ENCODE assay signal across 8 cellular contexts in genomic region chr5:181248277-181248676, GRCh38. TPM values are rescaled to one million over a fixed set of nuclear protein-coding genes. Genes with fewer than 3 reads are reported as not detected.
DNase-seq lines count a peak whose midpoint lies in the region; ATAC-seq and TF ChIP-seq lines count a peak whose summit lies in the region.

No MANE protein-coding gene starts in this region.

- H3K36me3 Mint-ChIP-seq in activated CD4-positive, alpha-beta T cell treated with anti-CD3 and anti-CD28 coated beads, Interleukin-2, amount 10 ng/mL, durations not matched to agents 7 days and 5 days (ENCODE audit: low read depth), result peaks cover 32% of the 10 kb centered on the region

- intact Hi-C loops in ascending aorta (cut with DNase I), result loop anchor here (5.0 to 10.0 kb wide), 3 partner anchors 436 to 893 kb away; partner anchors contain the start of genes CNOT6 and GFPT2

- H3K36me3 ChIP-seq in ascending aorta, result peaks cover 0 to 4% of the 10 kb centered on the region in 2 donors
- peaks cover 0 to 5% (median 4%) of the 10 kb centered on the region in 4 donors for H3K36me3 ChIP-seq in liver (ENCODE audit: control insufficient read depth in 4 of 4, insufficient read depth in 3 of 4, low read depth in 1 of 4, low read length in 3 of 4)
- peaks cover 4% of the 10 kb centered on the region for H3K36me3 ChIP-seq in thymus (ENCODE audit: control insufficient read depth, insufficient read depth)

- TF ChIP-seq CTCF in ascending aorta (IDR thresholded peaks at IDR 0.05), result no peak
- TF ChIP-seq CTCF in liver (IDR thresholded peaks at IDR 0.05; ENCODE audit: low read depth, low read length, missing input control), result no peak

- POLR2A ChIA-PET in activated CD4-positive, alpha-beta T cell treated with anti-CD3 and anti-CD28 coated beads, Interleukin-2, amount 10 ng/mL, durations not matched to agents 7 days and 5 days (lab: Charles Lee), result no interaction called here

- H3K4me1 ChIP-seq in ascending aorta (peaks cover 23 to 51% of the 10 kb centered on the region in 2 donors), liver (ENCODE audit: control insufficient read depth in 4 of 4, insufficient read depth in 4 of 4, low read length in 3 of 4) (peaks cover 16 to 44% (median 35%) of the 10 kb centered on the region in 4 donors), thymus (ENCODE audit: control insufficient read depth, insufficient read depth, low read length) (peaks cover 25% of the 10 kb centered on the region)

- H3K9ac ChIP-seq in liver (ENCODE audit: low read depth in 1 of 2, low read length in 2 of 2), result no peak overlapping the region

- TF ChIP-seq RAD21 in liver (IDR thresholded peaks at IDR 0.05), result no peak

- ATAC-seq in GM19455 (IDR thresholded peaks at IDR 0.05; ENCODE audit: unreplicated experiment), result no peak

- H3K4me1 Mint-ChIP-seq in activated CD4-positive, alpha-beta T cell treated with anti-CD3 and anti-CD28 coated beads, Interleukin-2, amount 10 ng/mL, durations not matched to agents 7 days and 5 days, result peaks cover 72% of the 10 kb centered on the region

- H3K9me3 Mint-ChIP-seq in activated CD4-positive, alpha-beta T cell treated with anti-CD3 and anti-CD28 coated beads, Interleukin-2, amount 10 ng/mL, durations not matched to agents 7 days and 5 days, result no peaks in the 10 kb centered on the region

- 89% methylated on average over 4 of the region's 4 CpGs for WGBS in liver
- 95% methylated on average over 4 of the region's 4 CpGs for WGBS in thymus

- H3K27me3 Mint-ChIP-seq in activated CD4-positive, alpha-beta T cell treated with anti-CD3 and anti-CD28 coated beads, Interleukin-2, amount 10 ng/mL, durations not matched to agents 7 days and 5 days, result no peaks in the 10 kb centered on the region

- H3K27ac ChIP-seq in ascending aorta (peak overlapping the region; percentile 98 to 99), liver (ENCODE audit: low read depth in 1 of 2, low read length in 2 of 2) (no peak overlapping the region), thymus (ENCODE audit: low read depth) (peak overlapping the region; percentile 20)

- CTCF ChIA-PET in activated CD4-positive, alpha-beta T cell treated with anti-CD3 and anti-CD28 coated beads, Interleukin-2, amount 10 ng/mL, durations not matched to agents 7 days and 5 days (lab: Charles Lee), result interaction anchor here (0.9 kb wide), 1 partner anchor 64 kb away, joined by 3 read pairs; no protein-coding TSS in a partner anchor

- peak overlapping the region; percentile 98 for H3K4me3 Mint-ChIP-seq in activated CD4-positive, alpha-beta T cell treated with anti-CD3 and anti-CD28 coated beads, Interleukin-2, amount 10 ng/mL, durations not matched to agents 7 days and 5 days

- H3K4me3 ChIP-seq in ascending aorta (peak overlapping the region; percentile 84 to 91), liver (ENCODE audit: low read depth in 1 of 3, low read length in 3 of 3) (peak overlapping the region in 2 of 3 donors; percentile 45 to 76), thymus (ENCODE audit: low read length) (no peak overlapping the region)

- no peak for DNase-seq in activated CD4-positive, alpha-beta T cell treated with anti-CD3 and anti-CD28 coated beads, Interleukin-2, amount 10 ng/mL, durations not matched to agents 7 days and 5 days
- DNase-seq in activated CD4-positive, alpha-beta T cell treated with anti-CD3 and anti-CD28 coated beads, Interleukin-2, amount 50 U/mL, for 48 hours, result no peak
- DNase-seq in ascending aorta (ENCODE audit: low spot score in 2 of 2), result no peak
- DNase-seq in GOT3 (lab: John Stamatoyannopoulos, UW), result no peak
- DNase-seq in NCI-H1092 treated with DMSO at 0.1 percent for 48 hours (lab: John Stamatoyannopoulos, UW), result no peak

- H3K9me3 ChIP-seq in ascending aorta, result no peaks in the 10 kb centered on the region
- H3K9me3 ChIP-seq in liver (ENCODE audit: control insufficient read depth in 4 of 4, low read length in 3 of 4), result no peaks in the 10 kb centered on the region
- no peaks in the 10 kb centered on the region for H3K9me3 ChIP-seq in thymus (ENCODE audit: control insufficient read depth)

- no peaks in the 10 kb centered on the region for H3K27me3 ChIP-seq in ascending aorta
- no peaks in the 10 kb centered on the region for H3K27me3 ChIP-seq in liver (ENCODE audit: control insufficient read depth in 4 of 4, insufficient read depth in 4 of 4, low read length in 3 of 4)
- H3K27me3 ChIP-seq in thymus (ENCODE audit: control insufficient read depth, insufficient read depth), result no peaks in the 10 kb centered on the region

- peak overlapping the region; percentile 94 for H3K27ac Mint-ChIP-seq in activated CD4-positive, alpha-beta T cell treated with anti-CD3 and anti-CD28 coated beads, Interleukin-2, amount 10 ng/mL, durations not matched to agents 7 days and 5 days

TF ChIP-seq in liver, 16 proteins besides CTCF, POLR2A, EP300 and RAD21 (continues in another document):
- no peak for TF ChIP-seq REST (IDR thresholded peaks at IDR 0.05)
- no peak for TF ChIP-seq SP1 (IDR thresholded peaks at IDR 0.05)
- TF ChIP-seq ZBTB33 (IDR thresholded peaks at IDR 0.05), result no peak
- no peak for TF ChIP-seq JUND (IDR thresholded peaks at IDR 0.05)
- no peak for TF ChIP-seq RXRA (IDR thresholded peaks at IDR 0.05)
- no peak for TF ChIP-seq HNF4A (conservative IDR thresholded peaks at IDR 0.05)
- no peak for TF ChIP-seq MAX (IDR thresholded peaks at IDR 0.05)
- TF ChIP-seq NR2F2 (IDR thresholded peaks at IDR 0.05), result no peak
- TF ChIP-seq FOXA1 (IDR thresholded peaks at IDR 0.05), result no peak
- no peak for TF ChIP-seq YY1 (IDR thresholded peaks at IDR 0.05)
- TF ChIP-seq FOXA2 (IDR thresholded peaks at IDR 0.05), result no peak

RNA-seq across cellular contexts. Expression of gene RACK1, which starts 4.6 kb away (rescaled TPM):
- 1,000 to 10,000 TPM; 1,823 to 2,207 TPM for total RNA-seq in activated CD4-positive, alpha-beta T cell treated with anti-CD3 and anti-CD28 coated beads, Interleukin-2, amount 10 ng/mL, durations not matched to agents 7 days and 5 days
- 2,870 TPM for total RNA-seq in ascending aorta
- 1,000 to 10,000 TPM in 1 of 2 donors, 100 to 1,000 TPM in 1; 967 to 2,255 TPM for total RNA-seq in liver
- 100 to 1,000 TPM; 310 to 913 TPM for polyA plus RNA-seq in liver
- polyA plus RNA-seq in thymus, result 2,214 TPM

RNA-seq across cellular contexts. Expression of gene TRIM52, which starts 12.7 kb away (rescaled TPM):
- 10 to 100 TPM; 29.6 to 29.9 TPM for total RNA-seq in activated CD4-positive, alpha-beta T cell treated with anti-CD3 and anti-CD28 coated beads, Interleukin-2, amount 10 ng/mL, durations not matched to agents 7 days and 5 days
- total RNA-seq in ascending aorta, result 21.2 TPM
- 10 to 100 TPM in 1 of 2 donors, 1 to 10 TPM in 1; 8.7 to 11.4 TPM for total RNA-seq in liver
- 1 to 10 TPM; 2.8 to 3.9 TPM for polyA plus RNA-seq in liver
- 35.2 TPM for polyA plus RNA-seq in thymus

RNA-seq across cellular contexts. Expression of gene TRIM41, which starts 25.2 kb away (rescaled TPM):
- 10 to 100 TPM; 34.7 to 36.9 TPM for total RNA-seq in activated CD4-positive, alpha-beta T cell treated with anti-CD3 and anti-CD28 coated beads, Interleukin-2, amount 10 ng/mL, durations not matched to agents 7 days and 5 days
- 105 TPM for total RNA-seq in ascending aorta
- total RNA-seq in liver, result 10 to 100 TPM in 1 of 2 donors, 1 to 10 TPM in 1; 9.6 to 12.3 TPM
- polyA plus RNA-seq in liver, result 10 to 100 TPM in 1 of 2 donors, 1 to 10 TPM in 1; 2.8 to 14.1 TPM
- 25.8 TPM for polyA plus RNA-seq in thymus

RNA-seq across cellular contexts. Expression of gene TRIM7, which starts 43.3 kb away (rescaled TPM):
- under 1 TPM; 0.29 to 0.84 TPM for total RNA-seq in activated CD4-positive, alpha-beta T cell treated with anti-CD3 and anti-CD28 coated beads, Interleukin-2, amount 10 ng/mL, durations not matched to agents 7 days and 5 days
- total RNA-seq in ascending aorta (6.1 TPM), liver (under 1 TPM in 1 of 2 donors, not detected in 1; 0.50 TPM)
- polyA plus RNA-seq in liver (under 1 TPM; 0.10 to 0.14 TPM), thymus (5.3 TPM)

Comparison
In these comparisons a context has a peak if more than half of its experiments do, and no peak if none do; other contexts are left out.
1. H3K27ac ChIP-seq: peak in ascending aorta (2 of 2) and thymus (single experiment); none in liver (0 of 2).